In the genomic region with DNA sequence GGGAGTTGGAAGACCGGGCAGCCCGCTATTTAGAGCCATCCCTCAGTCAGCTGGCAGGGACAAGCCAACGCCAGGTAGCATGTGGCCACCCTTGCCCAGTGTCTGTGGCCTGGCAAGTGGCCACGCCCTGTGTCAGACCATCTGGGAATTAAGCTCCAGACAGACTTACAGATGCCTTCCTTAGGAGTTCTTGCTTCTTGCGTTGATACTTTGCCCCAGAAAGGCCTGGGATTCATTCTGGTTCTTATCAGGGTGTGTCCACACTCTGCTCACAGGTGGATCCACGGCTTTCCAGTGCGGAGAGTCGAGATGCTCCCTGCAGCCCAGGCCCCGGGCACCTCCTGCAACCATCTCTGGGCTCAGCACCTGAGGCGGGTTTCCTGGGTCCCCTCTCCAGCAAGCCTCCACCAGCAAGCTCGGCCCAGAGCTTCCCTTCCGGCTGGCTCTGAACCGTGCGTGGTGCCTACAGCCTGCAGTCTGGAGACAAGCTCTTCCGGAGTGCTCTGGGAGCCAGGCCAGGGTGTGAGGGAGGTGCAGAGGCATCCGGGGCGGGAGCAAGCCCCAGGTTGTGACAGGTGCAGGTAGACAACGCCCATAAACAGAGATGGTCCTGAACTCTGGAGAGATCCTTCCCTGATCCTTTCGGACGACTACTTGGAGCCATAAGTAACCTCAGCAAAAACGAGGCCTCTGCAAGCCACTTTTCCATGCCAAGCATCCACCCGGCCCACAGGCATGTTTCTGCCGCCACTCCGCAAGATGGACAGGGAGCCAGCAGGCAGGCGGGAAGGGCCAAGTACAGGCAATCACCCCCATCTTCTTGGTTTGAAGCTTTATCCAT, we compare ENCODE assay signal across 19 cellular contexts. TPM values are rescaled to one million over a fixed set of nuclear protein-coding genes. Genes with fewer than 3 reads are reported as not detected.
DNase-seq lines count a peak whose midpoint lies in the region; ATAC-seq, FAIRE-seq and TF ChIP-seq lines count a peak whose summit lies in the region.
"Had no signal": no experiment of that assay in that cellular context is flagged by ENCODE, and none has a peak within 500 bp of the region (broad histone marks: within the 10 kb centered on the region; RNA-seq: fewer than 3 reads in every experiment).

No MANE protein-coding gene starts in this region.

- no peak overlapping the region for H3K9ac ChIP-seq in GM12878 (ENCODE audit: control insufficient read depth, insufficient read depth, low read length)

- in situ Hi-C loops in GM12878 (cut with MboI), result no loop called here

- H3K27me3 ChIP-seq in GM12878 (replicated peaks in 1 of 2; ENCODE audit: control insufficient read depth in 2 of 2, insufficient read depth in 2 of 2, low read length in 1 of 2) (no peaks in the 10 kb centered on the region), right lobe of liver (no peaks in the 10 kb centered on the region)
- H3K27me3 ChIP-seq: adrenal gland, esophagus muscularis mucosa, left lung, sigmoid colon had no signal

- CTCF ChIA-PET in activated CD8-positive, alpha-beta memory T cell treated with anti-CD3 and anti-CD28 coated beads, Interleukin-2, amount 10 ng/mL, durations not matched to agents 7 days and 5 days (lab: Charles Lee), result interaction anchor here (0.7 to 13.5 kb wide), 7 partner anchors 8 to 59 kb away, joined by 3 to 171 read pairs (median 8); partner anchors contain the start of gene PPIF
- CTCF ChIA-PET in GM12878 (lab: Yijun Ruan, JAX), result interaction anchor here (1.0 to 3.4 kb wide), 3 partner anchors 40 to 69 kb away, joined by 3 to 18 read pairs (median 9); no protein-coding TSS in a partner anchor

- H4K20me1 ChIP-seq in GM12878 (ENCODE audit: control insufficient read depth, insufficient read depth), result no peaks in the 10 kb centered on the region

- no peak overlapping the region for H2AFZ ChIP-seq in GM12878 (ENCODE audit: control insufficient read depth, low read depth, low read length)

- RAD21 ChIA-PET in GM12878 (lab: Charles Lee; ENCODE audit: unreplicated experiment), result interaction anchor here (2.0 to 2.2 kb wide), 2 partner anchors 29 to 32 kb away, joined by 8 to 14 read pairs; partner anchors contain the start of gene PPIF

- BruUV-seq in GM12878 (replicated peaks; lab: Mats Ljungman, UMichigan), result no TSS peak

- peaks cover 18% of the 10 kb centered on the region for H3K36me3 Mint-ChIP-seq in activated CD8-positive, alpha-beta memory T cell treated with anti-CD3 and anti-CD28 coated beads, Interleukin-2, amount 10 ng/mL, durations not matched to agents 7 days and 5 days
- H3K36me3 Mint-ChIP-seq in stimulated activated effector memory CD8-positive, alpha-beta T cell treated with anti-CD3 and anti-CD28 coated beads, Interleukin-12 subunit alpha, Interleukin-12 subunit beta, amount 100 ng/mL, for 72 hours, result peaks cover 90% of the 10 kb centered on the region

- H3K4me3 ChIP-seq in GM12878, result no peak overlapping the region
- no peak overlapping the region for H3K4me3 ChIP-seq in right lobe of liver
- H3K4me3 ChIP-seq: adrenal gland, esophagus muscularis mucosa, left lung, sigmoid colon had no signal

- H3K9me3 Mint-ChIP-seq in activated CD8-positive, alpha-beta memory T cell treated with anti-CD3 and anti-CD28 coated beads, Interleukin-2, amount 10 ng/mL, durations not matched to agents 7 days and 5 days (ENCODE audit: low read depth), result peaks cover 6% of the 10 kb centered on the region
- peaks cover 5% of the 10 kb centered on the region for H3K9me3 Mint-ChIP-seq in stimulated activated effector memory CD8-positive, alpha-beta T cell treated with anti-CD3 and anti-CD28 coated beads, Interleukin-12 subunit alpha, Interleukin-12 subunit beta, amount 100 ng/mL, for 72 hours
- H3K9me3 Mint-ChIP-seq: nephron had no signal

- 93% methylated on average over 25 of the region's 25 CpGs for WGBS in GM12878 (ENCODE audit: insufficient coverage, insufficient replicate concordance, low lambda C conversion rate, missing lambda C conversion rate)
- WGBS in right lobe of liver (ENCODE audit: insufficient coverage, low coverage, low lambda C conversion rate, missing lambda C conversion rate), result 78% methylated on average over 7 of the region's 25 CpGs

- DNase-seq in activated CD8-positive, alpha-beta memory T cell treated with anti-CD3 and anti-CD28 coated beads, Interleukin-2, amount 10 ng/mL, durations not matched to agents 7 days and 5 days, result no peak
- DNase-seq in activated CD8-positive, alpha-beta memory T cell treated with anti-CD3 and anti-CD28 coated beads, Interleukin-2, amount 50 U/mL, for 48 hours, result no peak
- no peak for DNase-seq in GM12878 (ENCODE audit: low read depth, low spot score)
- DNase-seq in right lobe of liver, result peak in 2 of 3 donors; percentile 18 to 45
- no peak for DNase-seq in stimulated activated effector memory CD8-positive, alpha-beta T cell treated with anti-CD3 and anti-CD28 coated beads, Interleukin-12 subunit alpha, Interleukin-12 subunit beta, amount 100 ng/mL, for 72 hours (ENCODE audit: low spot score in 2 of 2)
- no peak for DNase-seq in NCI-H2029 treated with DMSO at 0.1 percent for 48 hours (lab: John Stamatoyannopoulos, UW)
- no peak for DNase-seq in A172 (ENCODE audit: low spot score)
- DNase-seq: adrenal gland; CD4-positive, CD25-positive, alpha-beta regulatory T cell; DMS79 treated with DMSO at 0.1 percent for 48 hours; NCI-H187 treated with DMSO at 0.1 percent for 48 hours; NCI-H524 treated with DMSO at 0.1 percent for 48 hours; sigmoid colon; trophoblast cell had no signal

- H3K27ac Mint-ChIP-seq in activated CD8-positive, alpha-beta memory T cell treated with anti-CD3 and anti-CD28 coated beads, Interleukin-2, amount 10 ng/mL, durations not matched to agents 7 days and 5 days, result peak overlapping the region; percentile 22
- H3K27ac Mint-ChIP-seq in stimulated activated effector memory CD8-positive, alpha-beta T cell treated with anti-CD3 and anti-CD28 coated beads, Interleukin-12 subunit alpha, Interleukin-12 subunit beta, amount 100 ng/mL, for 72 hours, result peak overlapping the region; percentile 94

- SMC1A ChIA-PET in GM12878 (lab: Charles Lee; ENCODE audit: uncharacterized antibody, unreplicated experiment), result interaction anchor here (1.0 to 2.0 kb wide), 7 partner anchors 16 to 69 kb away, joined by 3 to 12 read pairs (median 4); no protein-coding TSS in a partner anchor

- TF ChIP-seq POLR2A in GM12878 (IDR thresholded peaks at IDR 0.05; ENCODE audit: low read depth, low read length) (peak; percentile 43; the same call in 1 of the 2 replicates), right lobe of liver (IDR thresholded peaks at IDR 0.05) (no peak)

- H3K9me3 ChIP-seq in GM12878 (replicated peaks; ENCODE audit: control insufficient read depth, insufficient read depth, low read length), result no peaks in the 10 kb centered on the region; the same call in 2 of the 3 replicates
- H3K9me3 ChIP-seq in right lobe of liver, result no peaks in the 10 kb centered on the region
- H3K9me3 ChIP-seq: adrenal gland, esophagus muscularis mucosa, left lung, sigmoid colon had no signal

- TF ChIP-seq CTCF in GM12878 (IDR thresholded peaks at IDR 0.05 in 2 of 3, conservative IDR thresholded peaks at IDR 0.05 in 1 of 3; ENCODE audit: control insufficient read depth in 2 of 3, extremely low read depth in 1 of 3, insufficient read depth in 1 of 3, low read depth in 3 of 3, low read length in 3 of 3) (no peak), right lobe of liver (IDR thresholded peaks at IDR 0.05) (no peak)

- H3K4me1 ChIP-seq in GM12878 (ENCODE audit: control insufficient read depth, insufficient read depth, low read length), result peaks cover 27% of the 10 kb centered on the region
- no peaks in the 10 kb centered on the region for H3K4me1 ChIP-seq in right lobe of liver

- FAIRE-seq in GM12878 (lab: Jason Lieb, UNC), result no peak
- FAIRE-seq: A204.1 had no signal

- TF ChIP-seq RAD21 in GM12878 (IDR thresholded peaks at IDR 0.05; ENCODE audit: insufficient read depth, low read depth, low read length), result no peak

- no peak for TF ChIP-seq EP300 in GM12878 (IDR thresholded peaks at IDR 0.05; ENCODE audit: borderline replicate concordance in 1 of 2, control insufficient read depth in 1 of 2, low read depth in 2 of 2, low read length in 2 of 2)

- POLR2A ChIA-PET in GM12878 (lab: Charles Lee), result interaction anchor here (1.0 kb wide), 1 partner anchor 32 kb away, joined by 3 read pairs; the partner anchor contains the start of gene PPIF

- intact Hi-C loops in GM12878 (cut with micrococcal nuclease; ENCODE audit: unreplicated experiment), result no loop called here
- intact Hi-C loops in right lobe of liver (cut with DNase I), result no loop called here

- no peaks in the 10 kb centered on the region for H3K27me3 Mint-ChIP-seq in activated CD8-positive, alpha-beta memory T cell treated with anti-CD3 and anti-CD28 coated beads, Interleukin-2, amount 10 ng/mL, durations not matched to agents 7 days and 5 days

- no peak for ATAC-seq in activated CD8-positive, alpha-beta memory T cell treated with anti-CD3 and anti-CD28 coated beads, Interleukin-2, amount 10 ng/mL, durations not matched to agents 7 days and 5 days
- no peak for ATAC-seq in GM12878
- no peak for ATAC-seq in right lobe of liver
- no peak for ATAC-seq in stimulated activated effector memory CD8-positive, alpha-beta T cell treated with anti-CD3 and anti-CD28 coated beads, Interleukin-12 subunit alpha, Interleukin-12 subunit beta, amount 100 ng/mL, for 72 hours
- no peak for ATAC-seq in HG02610 (IDR thresholded peaks at IDR 0.05; ENCODE audit: unreplicated experiment)
- ATAC-seq: left lung had no signal

- no peak overlapping the region for H3K4me3 Mint-ChIP-seq in activated CD8-positive, alpha-beta memory T cell treated with anti-CD3 and anti-CD28 coated beads, Interleukin-2, amount 10 ng/mL, durations not matched to agents 7 days and 5 days
- H3K4me3 Mint-ChIP-seq in stimulated activated effector memory CD8-positive, alpha-beta T cell treated with anti-CD3 and anti-CD28 coated beads, Interleukin-12 subunit alpha, Interleukin-12 subunit beta, amount 100 ng/mL, for 72 hours, result no peak overlapping the region
- H3K4me3 Mint-ChIP-seq: nephron had no signal

- no peak overlapping the region for H3K4me2 ChIP-seq in GM12878 (ENCODE audit: control insufficient read depth, insufficient read depth)

- no peaks in the 10 kb centered on the region for H3K79me2 ChIP-seq in GM12878 (ENCODE audit: control insufficient read depth, insufficient read depth, low read length)

- H3K4me1 Mint-ChIP-seq in activated CD8-positive, alpha-beta memory T cell treated with anti-CD3 and anti-CD28 coated beads, Interleukin-2, amount 10 ng/mL, durations not matched to agents 7 days and 5 days, result peaks cover 43% of the 10 kb centered on the region
- H3K4me1 Mint-ChIP-seq in stimulated activated effector memory CD8-positive, alpha-beta T cell treated with anti-CD3 and anti-CD28 coated beads, Interleukin-12 subunit alpha, Interleukin-12 subunit beta, amount 100 ng/mL, for 72 hours, result peaks cover 60% of the 10 kb centered on the region

- no peak overlapping the region for H3K27ac ChIP-seq in GM12878 (ENCODE audit: control insufficient read depth, insufficient read depth)
- no peak overlapping the region for H3K27ac ChIP-seq in right lobe of liver
- H3K27ac ChIP-seq: adrenal gland, esophagus muscularis mucosa, left lung, sigmoid colon had no signal

- peaks cover 0 to 20% of the 10 kb centered on the region in 2 experiments; a peak in 2 of 4 replicates for H3K36me3 ChIP-seq in GM12878 (ENCODE audit: control insufficient read depth in 2 of 2, insufficient read depth in 2 of 2, low read length in 1 of 2)
- H3K36me3 ChIP-seq in right lobe of liver, result peaks cover 0 to 6% (median 0%) of the 10 kb centered on the region in 4 donors

RNA-seq across cellular contexts. Expression of gene PPIF, which starts 32.3 kb away (rescaled TPM):
- 100 to 1,000 TPM; 119 to 144 TPM for total RNA-seq in activated CD8-positive, alpha-beta memory T cell treated with anti-CD3 and anti-CD28 coated beads, Interleukin-2, amount 10 ng/mL, durations not matched to agents 7 days and 5 days
- 73.4 and 105 TPM in 2 replicates for total RNA-seq in GM12878 (2013; cell fraction: nucleolus; rRNA removed)
- total RNA-seq in GM12878 (2014; rRNA removed) (52.1 and 52.4 TPM in 2 replicates), GM12878 (2014; rRNA removed; fragmentation: Illumina TruSeq; extraction: Trizol) (69.0 and 78.3 TPM in 2 replicates), GM12878 (2021) (162 and 180 TPM in 2 replicates), right lobe of liver (100 to 1,000 TPM in 1 of 6 experiments, 10 to 100 TPM in 5; 53.7 to 106 (median 90.1) TPM)
- polyA plus RNA-seq in GM12878 (2011; ENCODE audit: low read depth), result 78.0 TPM
- polyA plus RNA-seq in GM12878 (2011; rRNA removed) (111 and 145 TPM in 2 replicates), GM12878 (2014; fragmentation: Illumina TruSeq; extraction: Trizol) (106 and 164 TPM in 2 replicates), GM12878 (2014; fragmentation: Nextera tagmentation; extraction: Ambion mirVana) (10 to 100 TPM; 28.8 to 71.9 TPM), GM12878 (2014; rRNA removed) (127 and 129 TPM in 2 replicates), GM12878 (2016; fragmentation: Nextera tagmentation; extraction: Ambion mirVana) (100 to 1,000 TPM; 129 to 140 TPM)
- 220 and 257 TPM in 2 replicates for polyA plus RNA-seq in GM12878 (2011; cell fraction: cytosol; rRNA removed)
- polyA plus RNA-seq in GM12878 (2011; cell fraction: nucleus; rRNA removed), result 250 and 304 TPM in 2 replicates
- 81.9 and 104 TPM in 2 replicates for polyA plus RNA-seq in GM12878 (2012)
- polyA minus RNA-seq in GM12878 (2011; rRNA and poly(A)+ RNA removed), result 132 and 134 TPM in 2 replicates
- 44.8 and 52.4 TPM in 2 replicates for polyA minus RNA-seq in GM12878 (2011; cell fraction: cytosol; rRNA and poly(A)+ RNA removed)
- 114 and 180 TPM in 2 replicates for polyA minus RNA-seq in GM12878 (2011; cell fraction: nucleus; rRNA and poly(A)+ RNA removed)
- total RNA-seq in A172 (2014; rRNA removed; shearing (Covaris generic)), result 38.2 and 47.2 TPM in 2 replicates

Comparison
In these comparisons a context has a peak if more than half of its experiments do, and no peak if none do; other contexts are left out.
1. DNase-seq: peak in right lobe of liver (2 of 3); none in activated CD8-positive, alpha-beta memory T cell treated with anti-CD3 and anti-CD28 coated beads, Interleukin-2, amount 10 ng/mL, durations not matched to agents 7 days and 5 days (single experiment), activated CD8-positive, alpha-beta memory T cell treated with anti-CD3 and anti-CD28 coated beads, Interleukin-2, amount 50 U/mL, for 48 hours (single experiment), GM12878 (single experiment), stimulated activated effector memory CD8-positive, alpha-beta T cell treated with anti-CD3 and anti-CD28 coated beads, Interleukin-12 subunit alpha, Interleukin-12 subunit beta, amount 100 ng/mL, for 72 hours (0 of 2), NCI-H2029 treated with DMSO at 0.1 percent for 48 hours (single experiment) and A172 (single experiment).